10 cellular contexts compared by ENCODE assay signal in the genomic region with DNA sequence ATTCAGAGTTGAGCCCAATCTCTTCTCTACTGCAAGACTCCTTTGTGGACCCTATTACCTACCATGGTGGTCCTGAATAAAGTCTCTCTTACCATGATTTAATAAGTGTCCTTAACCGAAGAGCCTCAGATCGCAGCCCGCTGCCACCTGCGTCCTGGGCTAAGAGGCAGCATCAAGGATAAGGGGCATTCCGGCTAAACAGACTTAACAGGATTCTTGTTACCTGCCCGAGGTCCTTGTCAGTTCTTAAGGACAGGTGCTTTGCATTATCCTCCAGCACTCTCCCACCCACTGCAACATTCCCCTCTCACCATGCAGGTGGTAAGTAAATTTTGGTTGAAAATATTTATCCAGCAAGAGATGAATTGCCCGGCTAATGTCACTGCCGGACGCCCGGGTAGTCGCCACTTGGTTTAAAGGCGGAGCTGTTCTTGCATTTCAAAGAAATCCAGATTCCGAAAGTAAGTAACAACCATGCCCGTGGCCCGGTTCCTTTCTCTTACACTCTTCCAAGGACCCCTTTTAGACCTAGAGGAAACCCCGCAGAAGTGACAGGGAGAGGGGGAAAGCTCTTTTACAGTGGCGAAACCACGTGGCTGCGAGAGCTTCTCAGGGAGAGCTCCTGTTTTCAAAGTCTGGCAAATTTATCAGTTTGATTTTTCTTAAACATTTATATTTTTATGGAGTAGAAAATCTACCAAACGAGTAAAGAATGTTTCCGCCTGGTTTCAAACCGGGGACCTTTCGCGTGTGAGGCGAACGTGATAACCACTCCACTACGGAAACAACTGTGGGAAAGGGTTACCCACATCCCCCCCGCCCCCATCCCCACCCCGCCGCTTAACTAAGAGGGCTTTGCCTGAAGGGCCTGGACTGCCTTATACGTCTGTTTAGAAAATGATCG. TPM values are rescaled to one million over a fixed set of nuclear protein-coding genes. Genes with fewer than 3 reads are reported as not detected.
DNase-seq lines count a peak whose midpoint lies in the region; ATAC-seq lines count a peak whose summit lies in the region.
"Had no signal": no experiment of that assay in that cellular context is flagged by ENCODE, and none has a peak within 500 bp of the region (broad histone marks: within the 10 kb centered on the region; RNA-seq: fewer than 3 reads in every experiment).

No MANE protein-coding gene starts in this region.

- H3K9me3 ChIP-seq in subcutaneous abdominal adipose tissue (ENCODE audit: control insufficient read depth in 5 of 5, low read length in 5 of 5): no peaks in the 10 kb centered on the region

- CTCF ChIA-PET in activated naive CD4-positive, alpha-beta T cell treated with anti-CD3 and anti-CD28 coated beads for 36 hours (lab: Charles Lee): no interaction called here

- H3K27me3 Mint-ChIP-seq in activated naive CD4-positive, alpha-beta T cell treated with anti-CD3 and anti-CD28 coated beads for 36 hours (ENCODE audit: low read depth): peaks cover 48% of the 10 kb centered on the region

- no peak overlapping the region for H3K27ac Mint-ChIP-seq in activated naive CD4-positive, alpha-beta T cell treated with anti-CD3 and anti-CD28 coated beads for 36 hours

- H3K4me3 Mint-ChIP-seq in activated naive CD4-positive, alpha-beta T cell treated with anti-CD3 and anti-CD28 coated beads for 36 hours: peak overlapping the region; percentile 27

- intact Hi-C loops in activated naive CD4-positive, alpha-beta T cell treated with anti-CD3 and anti-CD28 coated beads for 36 hours (cut with micrococcal nuclease): no loop called here

- peaks cover 0 to 5% (median 0%) of the 10 kb centered on the region in 5 donors for H3K4me1 ChIP-seq in subcutaneous abdominal adipose tissue (ENCODE audit: control insufficient read depth in 5 of 5, insufficient read depth in 5 of 5, low read length in 5 of 5)

- no peaks in the 10 kb centered on the region for H3K9me3 Mint-ChIP-seq in activated naive CD4-positive, alpha-beta T cell treated with anti-CD3 and anti-CD28 coated beads for 36 hours

- H3K36me3 Mint-ChIP-seq in activated naive CD4-positive, alpha-beta T cell treated with anti-CD3 and anti-CD28 coated beads for 36 hours (ENCODE audit: low read depth): no peaks in the 10 kb centered on the region

- no peaks in the 10 kb centered on the region for H3K36me3 ChIP-seq in subcutaneous abdominal adipose tissue (ENCODE audit: control insufficient read depth in 5 of 5, insufficient read depth in 5 of 5, low read length in 5 of 5)

- DNase-seq in activated gamma-delta T cell treated with Interleukin-2 at 50 U/mL for 16 hours: peak; percentile 16
- DNase-seq in activated gamma-delta T cell (lab: John Stamatoyannopoulos, UW): no peak
- DNase-seq in activated naive CD4-positive, alpha-beta T cell treated with anti-CD3 and anti-CD28 coated beads for 36 hours: peak; percentile 41
- DNase-seq in iPS-NIHi11 (ENCODE audit: low spot score): peak; percentile 7
- no peak for DNase-seq in NCI-H1417 treated with DMSO at 0.1 percent for 48 hours (lab: John Stamatoyannopoulos, UW)
- DNase-seq: NCI-H2107 had no signal

- H3K27ac ChIP-seq in subcutaneous abdominal adipose tissue (ENCODE audit: low read depth, low read length): no peak overlapping the region
- H3K27ac ChIP-seq: C4-2B had no signal

- peaks cover 4% of the 10 kb centered on the region for H3K4me1 Mint-ChIP-seq in activated naive CD4-positive, alpha-beta T cell treated with anti-CD3 and anti-CD28 coated beads for 36 hours (ENCODE audit: low read depth)

- no peak overlapping the region for H3K9ac ChIP-seq in subcutaneous abdominal adipose tissue (ENCODE audit: low read length in 5 of 5)

- H3K27me3 ChIP-seq in subcutaneous abdominal adipose tissue (ENCODE audit: control insufficient read depth in 5 of 5, insufficient read depth in 4 of 5, low read length in 5 of 5): peaks cover 7 to 31% (median 19%) of the 10 kb centered on the region in 5 donors

- ATAC-seq in GM19395 (IDR thresholded peaks at IDR 0.05; ENCODE audit: unreplicated experiment) (no peak), GM19035 (IDR thresholded peaks at IDR 0.05; ENCODE audit: unreplicated experiment) (no peak)

- H3K4me3 ChIP-seq in subcutaneous abdominal adipose tissue (ENCODE audit: low read depth in 1 of 5, low read length in 5 of 5): peak overlapping the region in 3 of 5 donors; percentile 4 to 48 (median 37)

RNA-seq across cellular contexts. Expression of a gene that starts 41.9 kb away (rescaled TPM):
- total RNA-seq in activated naive CD4-positive, alpha-beta T cell treated with anti-CD3 and anti-CD28 coated beads for 36 hours: 1 to 10 TPM; 1.3 to 1.4 TPM

Comparison
In these comparisons a context has a peak if more than half of its experiments do, and no peak if none do; other contexts are left out.
1. DNase-seq: peak in activated gamma-delta T cell treated with Interleukin-2 at 50 U/mL for 16 hours (single experiment), activated naive CD4-positive, alpha-beta T cell treated with anti-CD3 and anti-CD28 coated beads for 36 hours (single experiment) and iPS-NIHi11 (single experiment); none in activated gamma-delta T cell (single experiment) and NCI-H1417 treated with DMSO at 0.1 percent for 48 hours (single experiment).